Comparison of ENCODE assay signal across 9 cellular contexts in genomic region chr19:38711726-38712153, GRCh38. TPM values are rescaled to one million over a fixed set of nuclear protein-coding genes. Genes with fewer than 3 reads are reported as not detected.
DNase-seq lines count a peak whose midpoint lies in the region; ATAC-seq and TF ChIP-seq lines count a peak whose summit lies in the region.
"Had no signal": no experiment of that assay in that cellular context is flagged by ENCODE, and none has a peak within 500 bp of the region (broad histone marks: within the 10 kb centered on the region; RNA-seq: fewer than 3 reads in every experiment).

No MANE protein-coding gene starts in this region.

- no peaks in the 10 kb centered on the region for H3K27me3 ChIP-seq in Panc1 (ENCODE audit: control insufficient read depth, insufficient read depth, low read length)
- no peaks in the 10 kb centered on the region for H3K27me3 ChIP-seq in ovary

- intact Hi-C loops in Panc1 (cut with micrococcal nuclease; ENCODE audit: unreplicated experiment) (no loop called here), ovary (cut with DNase I) (loop anchor here in 2 of 4 donors (2.0 to 5.0 kb wide), 2 partner anchors 57 to 59 kb away; no protein-coding TSS in a partner anchor)

- H3K36me3 ChIP-seq in Panc1 (ENCODE audit: control insufficient read depth, insufficient read depth, low read length) (peaks cover 90% of the 10 kb centered on the region), ovary (no peaks in the 10 kb centered on the region)

- no peak for TF ChIP-seq EP300 in ovary (IDR thresholded peaks at IDR 0.05)

- BruUV-seq in Panc1 (replicated peaks; lab: Mats Ljungman, UMichigan), result no TSS peak

- ATAC-seq in Panc1 (peak; percentile 37), HG03460 (IDR thresholded peaks at IDR 0.05; ENCODE audit: unreplicated experiment) (no peak), HG03108 (IDR thresholded peaks at IDR 0.05; ENCODE audit: unreplicated experiment) (no peak), HG02759 (IDR thresholded peaks at IDR 0.05; ENCODE audit: unreplicated experiment) (no peak)

- CTCF ChIA-PET in Panc1 (lab: Charles Lee), result interaction anchor here (0.7 to 1.5 kb wide), 2 partner anchors 11 to 32 kb away, joined by 4 read pairs; no protein-coding TSS in a partner anchor

- DNase-seq in AG08395 (ENCODE audit: low spot score), result peak; percentile 97
- no peak for DNase-seq in Panc1 (ENCODE audit: low read depth, low spot score)
- DNase-seq in fibroblast of pulmonary artery (ENCODE audit: low read depth), result peak; percentile 69
- DNase-seq in ovary, result peak; percentile 55 to 83 (median 72)
- DNase-seq in HuH-7 (ENCODE audit: low spot score), result no peak
- DNase-seq: SHP77 had no signal

- 8 to 17% (median 9%) methylated on average over 11 to 12 of the region's 12 CpGs for WGBS in ovary, 3 donors

- H3K9me3 ChIP-seq in Panc1 (ENCODE audit: control insufficient read depth, insufficient read depth, low read depth, low read length) (no peaks in the 10 kb centered on the region), ovary (no peaks in the 10 kb centered on the region)

- in situ Hi-C loops in Panc1 (cut with HindIII; ENCODE audit: low pct_unique_long_range_greater_than_20kb, low sequenced_read_pairs), result no loop called here

- TF ChIP-seq POLR2A in ovary (IDR thresholded peaks at IDR 0.05), result no peak

- H3K4me3 ChIP-seq in Panc1 (ENCODE audit: low read depth in 2 of 2, low read length in 2 of 2) (no peak overlapping the region), fibroblast of pulmonary artery (replicated peaks; ENCODE audit: low read depth, low read length) (no peak overlapping the region), ovary (no peak overlapping the region)

- H3K4me1 ChIP-seq in Panc1 (ENCODE audit: control insufficient read depth, insufficient read depth, low read length) (peaks cover 81% of the 10 kb centered on the region), ovary (ENCODE audit: insufficient read depth) (peaks cover 22% of the 10 kb centered on the region)

- H3K27ac ChIP-seq in Panc1 (ENCODE audit: low read length) (peak overlapping the region; percentile 68), ovary (peak overlapping the region in 1 of 2 donors; percentile 35)

- TF ChIP-seq CTCF in Panc1 (IDR thresholded peaks at IDR 0.05) (no peak), fibroblast of pulmonary artery (IDR thresholded peaks at IDR 0.05; ENCODE audit: low read length, missing control alignments) (no peak), ovary (IDR thresholded peaks at IDR 0.05) (no peak)

- POLR2A ChIA-PET in Panc1 (lab: Charles Lee), result interaction anchor here (0.6 to 0.9 kb wide), 3 partner anchors 8 to 105 kb away, joined by 3 to 5 read pairs (median 3); no protein-coding TSS in a partner anchor

RNA-seq across cellular contexts. Expression of gene CAPN12, which starts 32.5 kb away (rescaled TPM):
- total RNA-seq in Panc1 (2021; ENCODE audit: unreplicated experiment) (58.5 TPM), ovary (1 to 10 TPM in 5 of 7 donors, under 1 TPM in 2; 0.81 to 8.0 (median 3.1) TPM)
- polyA plus RNA-seq in Panc1 (2012; ENCODE audit: insufficient read length), result 81.4 TPM
- polyA plus RNA-seq in ovary, result 1 to 10 TPM in 1 of 2 donors, under 1 TPM in 1; 0.22 to 3.6 TPM

Comparison
In these comparisons a context has a peak if more than half of its experiments do, and no peak if none do; other contexts are left out.
1. DNase-seq: peak in AG08395 (single experiment), fibroblast of pulmonary artery (single experiment) and ovary (5 of 5); none in Panc1 (single experiment) and HuH-7 (single experiment).